ENCODE assay signal across 15 cellular contexts in the genomic region with DNA sequence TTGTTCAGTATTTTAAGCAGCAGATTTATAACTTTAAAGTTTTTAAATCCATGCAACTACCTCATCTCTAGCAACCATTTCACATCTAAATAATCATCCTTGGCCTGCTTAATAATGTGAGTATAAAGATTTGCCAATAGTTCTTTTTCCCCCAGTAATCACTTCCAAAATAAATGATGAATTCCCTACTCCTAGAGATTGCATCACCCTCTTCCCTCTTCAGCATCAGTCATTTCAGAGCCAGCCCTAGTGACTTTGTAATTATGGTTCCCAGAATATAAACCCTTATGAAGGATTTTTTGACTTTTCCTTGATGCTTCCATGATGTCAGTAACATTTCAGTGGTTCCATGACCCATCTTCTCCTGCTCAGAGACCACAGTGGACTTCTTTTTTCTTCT. TPM values are rescaled to one million over a fixed set of nuclear protein-coding genes. Genes with fewer than 3 reads are reported as not detected.
DNase-seq lines count a peak whose midpoint lies in the region; ATAC-seq and TF ChIP-seq lines count a peak whose summit lies in the region.
"Had no signal": no experiment of that assay in that cellular context is flagged by ENCODE, and none has a peak within 500 bp of the region (broad histone marks: within the 10 kb centered on the region; RNA-seq: fewer than 3 reads in every experiment).

No MANE protein-coding gene starts in this region.

- H3K9me3 ChIP-seq in adipocyte (ENCODE audit: control insufficient read depth, low read length), result peaks cover 6% of the 10 kb centered on the region

- H3K4me3 ChIP-seq in adipocyte (ENCODE audit: low read length) (no peak overlapping the region), fibroblast of villous mesenchyme (ENCODE audit: low read depth, low read length) (no peak overlapping the region)
- H3K4me3 ChIP-seq: MG63, skin epidermis had no signal

- H3K27me3 ChIP-seq in adipocyte (replicated peaks; ENCODE audit: control insufficient read depth, insufficient read depth, low read length), result no peaks in the 10 kb centered on the region
- H3K27me3 ChIP-seq: MG63 had no signal

- H3K27ac Mint-ChIP-seq in natural killer cell treated with Interleukin-12 subunit alpha and Interleukin-12 subunit beta and Interleukin-15 and Interleukin-18, amount 100 ng/mL, for 72 hours, result no peak overlapping the region

- H3K36me3 ChIP-seq in adipocyte (ENCODE audit: control insufficient read depth, insufficient read depth, low read length, severe bottlenecking), result peaks cover 12% of the 10 kb centered on the region

- intact Hi-C loops in sciatic nerve (cut with DNase I), result no loop called here

- no peaks in the 10 kb centered on the region for H3K27me3 Mint-ChIP-seq in natural killer cell treated with Interleukin-12 subunit alpha and Interleukin-12 subunit beta and Interleukin-15 and Interleukin-18, amount 100 ng/mL, for 72 hours
- H3K27me3 Mint-ChIP-seq: activated CD4-positive, alpha-beta T cell treated with anti-CD3 and anti-CD28 coated beads, Interleukin-2, amount 10 ng/mL, durations not matched to agents 7 days and 5 days had no signal

- peaks cover 24% of the 10 kb centered on the region for H3K36me3 Mint-ChIP-seq in natural killer cell treated with Interleukin-12 subunit alpha and Interleukin-12 subunit beta and Interleukin-15 and Interleukin-18, amount 100 ng/mL, for 72 hours

- peaks cover 23% of the 10 kb centered on the region for H3K4me1 ChIP-seq in adipocyte (ENCODE audit: control insufficient read depth, insufficient read depth, low read length)

- TF ChIP-seq CTCF in fibroblast of villous mesenchyme (IDR thresholded peaks at IDR 0.05; ENCODE audit: insufficient read depth, low read depth, low read length), result no peak

- ATAC-seq in sciatic nerve (peak; percentile 95), HG03025 (IDR thresholded peaks at IDR 0.05; ENCODE audit: low FRiP score, unreplicated experiment) (no peak)
- no peak for ATAC-seq in natural killer cell treated with Interleukin-12 subunit alpha and Interleukin-12 subunit beta and Interleukin-15 and Interleukin-18, amount 100 ng/mL, for 72 hours

- DNase-seq in AG08395 (ENCODE audit: low spot score), result peak; percentile 37
- DNase-seq in adipocyte (ENCODE audit: low read depth), result peak; percentile 63
- peak; percentile 13 for DNase-seq in fibroblast of villous mesenchyme (ENCODE audit: low read depth)
- no peak for DNase-seq in sciatic nerve (ENCODE audit: low spot score)
- DNase-seq in stimulated activated CD4-positive, alpha-beta T cell treated with anti-CD3 and anti-CD28 coated beads, Interleukin-12 subunit alpha, Interleukin-12 subunit beta, amount 100 ng/mL, for 4 hours, result no peak
- no peak for DNase-seq in natural killer cell treated with Interleukin-12 subunit alpha and Interleukin-12 subunit beta and Interleukin-15 and Interleukin-18, amount 100 ng/mL, for 72 hours (ENCODE audit: low spot score)
- DNase-seq in DMS153 treated with DMSO at 0.1 percent for 48 hours (lab: John Stamatoyannopoulos, UW; ENCODE audit: unreplicated experiment), result no peak
- DNase-seq: activated CD4-positive, alpha-beta T cell treated with anti-CD3 and anti-CD28 coated beads, Interleukin-2, amount 10 ng/mL, durations not matched to agents 7 days and 5 days; activated T-cell treated with anti-CD3 and anti-CD28 coated beads, Interleukin-2, amount 50 U/mL, for 48 hours; effector CD4-positive, alpha-beta T cell; MG63 had no signal

- H3K4me3 Mint-ChIP-seq in natural killer cell treated with Interleukin-12 subunit alpha and Interleukin-12 subunit beta and Interleukin-15 and Interleukin-18, amount 100 ng/mL, for 72 hours, result no peak overlapping the region
- H3K4me3 Mint-ChIP-seq: activated CD4-positive, alpha-beta T cell treated with anti-CD3 and anti-CD28 coated beads, Interleukin-2, amount 10 ng/mL, durations not matched to agents 7 days and 5 days had no signal

- H3K9me3 Mint-ChIP-seq in natural killer cell treated with Interleukin-12 subunit alpha and Interleukin-12 subunit beta and Interleukin-15 and Interleukin-18, amount 100 ng/mL, for 72 hours, result peaks cover 6% of the 10 kb centered on the region

- H3K4me1 Mint-ChIP-seq in natural killer cell treated with Interleukin-12 subunit alpha and Interleukin-12 subunit beta and Interleukin-15 and Interleukin-18, amount 100 ng/mL, for 72 hours (ENCODE audit: low read depth in 2 of 2), result peaks cover 8 to 12% of the 10 kb centered on the region in 2 donors

- peak overlapping the region; percentile 38 for H3K9ac ChIP-seq in adipocyte (ENCODE audit: low read length)

RNA-seq across cellular contexts. Expression of gene FILIP1L, which starts 36.3 kb away (rescaled TPM):
- 146 and 213 TPM in 2 replicates for total RNA-seq in fibroblast of villous mesenchyme
- total RNA-seq in sciatic nerve, result 36.2 TPM
- total RNA-seq in natural killer cell treated with Interleukin-12 subunit alpha and Interleukin-12 subunit beta and Interleukin-15 and Interleukin-18, amount 100 ng/mL, for 72 hours, result under 1 TPM in 1 of 2 donors, not detected in 1; 0.19 TPM
- total RNA-seq: HT1080, SK-MEL-5 had no signal

Comparison
In these comparisons a context has a peak if more than half of its experiments do, and no peak if none do; other contexts are left out.
1. DNase-seq: peak in AG08395 (single experiment), adipocyte (single experiment) and fibroblast of villous mesenchyme (single experiment); none in sciatic nerve (single experiment), stimulated activated CD4-positive, alpha-beta T cell treated with anti-CD3 and anti-CD28 coated beads, Interleukin-12 subunit alpha, Interleukin-12 subunit beta, amount 100 ng/mL, for 4 hours (single experiment), natural killer cell treated with Interleukin-12 subunit alpha and Interleukin-12 subunit beta and Interleukin-15 and Interleukin-18, amount 100 ng/mL, for 72 hours (single experiment) and DMS153 treated with DMSO at 0.1 percent for 48 hours (single experiment).
2. RNA of gene FILIP1L, which starts 36.3 kb away (total RNA-seq): 146 to 213 TPM in fibroblast of villous mesenchyme and 36.2 TPM in sciatic nerve (single experiment); 0.19 TPM in natural killer cell treated with Interleukin-12 subunit alpha and Interleukin-12 subunit beta and Interleukin-15 and Interleukin-18, amount 100 ng/mL, for 72 hours; every median in the first group is over 10 times any median in the second.